ENCODE assay signal across 29 cellular contexts in genomic region chr4:17956245-17956644, GRCh38.
"Had no signal": no experiment of that assay in that cellular context is flagged by ENCODE, and none has a peak within 500 bp of the region (broad histone marks: within the 10 kb centered on the region; RNA-seq: fewer than 3 reads in every experiment).

No MANE protein-coding gene starts in this region.

- DNase-seq: stimulated activated CD4-positive, alpha-beta T cell treated with anti-CD3 and anti-CD28 coated beads, Interleukin-2, amount 100 ng/mL, for 48 hours; stimulated activated CD4-positive, alpha-beta T cell treated with anti-CD3 and anti-CD28 coated beads, Interleukin-4, amount 100 ng/mL, for 1 hour; stimulated activated CD4-positive, alpha-beta T cell treated with anti-CD3 and anti-CD28 coated beads, Interleukin-4, amount 100 ng/mL, for 24 hours; stimulated activated CD4-positive, alpha-beta T cell treated with anti-CD3 and anti-CD28 coated beads, Interleukin-4, amount 100 ng/mL, for 4 hours; stimulated activated CD8-positive, alpha-beta memory T cell treated with anti-CD3 and anti-CD28 coated beads, Interleukin-4, amount 100 ng/mL, for 48 hours; stimulated activated naive B cell treated with anti-CD40 and anti-IgM and Interleukin-4, amounts not matched to agents 10 μg/mL and 1 μg/mL and 100 μg/mL, for 72 hours; stimulated activated naive CD4-positive, alpha-beta T cell; stimulated activated naive CD4-positive, alpha-beta T cell treated with Interleukin-2 at 50 U/mL for 16 hours; stimulated activated naive CD8-positive, alpha-beta T cell treated with anti-CD3 and anti-CD28 coated beads, Interleukin-15, amount 100 ng/mL, for 72 hours; stimulated activated naive CD8-positive, alpha-beta T cell treated with anti-CD3 and anti-CD28 coated beads, Interleukin-15, Interleukin-2, amounts not matched to agents 100 U/mL and 50 U/mL, for 24 hours; stomach; substantia nigra; testis; thyroid gland; tibial artery; transverse colon; trophoblast cell; upper lobe of left lung; upper lobe of right lung; uterus had no signal

- FAIRE-seq: urothelium cell line had no signal

- H3K27ac Mint-ChIP-seq: stimulated activated memory B cell treated with anti-CD40 and anti-IgM and Interleukin-4, amounts not matched to agents 10 μg/mL and 1 μg/mL and 100 μg/mL, for 72 hours; stimulated activated naive B cell treated with anti-CD40 and anti-IgM and Interleukin-4, amounts not matched to agents 10 μg/mL and 1 μg/mL and 100 μg/mL, for 72 hours; stimulated activated naive CD8-positive, alpha-beta T cell treated with anti-CD3 and anti-CD28 coated beads, Interleukin-15, amount 100 ng/mL, for 72 hours; stimulated activated naive CD8-positive, alpha-beta T cell treated with anti-CD3 and anti-CD28 coated beads, Interleukin-15, Interleukin-2, amounts not matched to agents 100 ng/mL and 50 ng/mL, for 24 hours; type B pancreatic cell had no signal

- ATAC-seq: stimulated activated effector memory CD8-positive, alpha-beta T cell treated with anti-CD3 and anti-CD28 coated beads, Interleukin-12 subunit alpha, Interleukin-12 subunit beta, amount 100 ng/mL, for 72 hours; stimulated activated memory B cell treated with anti-CD40 and anti-IgM and Interleukin-4, amounts not matched to agents 10 μg/mL and 1 μg/mL and 100 μg/mL, for 72 hours; stimulated activated naive B cell treated with anti-CD40 and anti-IgM and Interleukin-4, amounts not matched to agents 10 μg/mL and 1 μg/mL and 100 μg/mL, for 72 hours; stimulated activated naive CD8-positive, alpha-beta T cell treated with anti-CD3 and anti-CD28 coated beads, Interleukin-15, amount 100 ng/mL, for 72 hours; stimulated activated naive CD8-positive, alpha-beta T cell treated with anti-CD3 and anti-CD28 coated beads, Interleukin-15, Interleukin-2, amounts not matched to agents 100 U/mL and 50 U/mL, for 24 hours; upper lobe of right lung had no signal

- H3K4me1 Mint-ChIP-seq: stimulated activated memory B cell treated with anti-CD40 and anti-IgM and Interleukin-4, amounts not matched to agents 10 μg/mL and 1 μg/mL and 100 μg/mL, for 72 hours had no signal

- H3K9me3 Mint-ChIP-seq: stimulated activated effector memory CD8-positive, alpha-beta T cell treated with anti-CD3 and anti-CD28 coated beads, Interleukin-12 subunit alpha, Interleukin-12 subunit beta, amount 100 ng/mL, for 72 hours; stimulated activated naive B cell treated with anti-CD40 and anti-IgM and Interleukin-4, amounts not matched to agents 10 μg/mL and 1 μg/mL and 100 μg/mL, for 72 hours had no signal

- H3K4me3 Mint-ChIP-seq: stimulated activated effector memory CD8-positive, alpha-beta T cell treated with anti-CD3 and anti-CD28 coated beads, Interleukin-12 subunit alpha, Interleukin-12 subunit beta, amount 100 ng/mL, for 72 hours; stimulated activated memory B cell treated with anti-CD40 and anti-IgM and Interleukin-4, amounts not matched to agents 10 μg/mL and 1 μg/mL and 100 μg/mL, for 72 hours; stimulated activated naive B cell treated with anti-CD40 and anti-IgM and Interleukin-4, amounts not matched to agents 10 μg/mL and 1 μg/mL and 100 μg/mL, for 72 hours; stimulated activated naive CD8-positive, alpha-beta T cell treated with anti-CD3 and anti-CD28 coated beads, Interleukin-15, amount 100 ng/mL, for 72 hours; stimulated activated naive CD8-positive, alpha-beta T cell treated with anti-CD3 and anti-CD28 coated beads, Interleukin-15, Interleukin-2, amounts not matched to agents 100 ng/mL and 50 ng/mL, for 24 hours; type B pancreatic cell had no signal

- H3K36me3 ChIP-seq: thoracic aorta, upper lobe of right lung, uterus had no signal

- H3K27ac ChIP-seq: stomach, suprapubic skin, testis, thoracic aorta, thyroid gland, tibial artery, tibial nerve, transverse colon, upper lobe of left lung, upper lobe of right lung, uterus, vagina had no signal

- H3K9me3 ChIP-seq: stomach, suprapubic skin, testis, thoracic aorta, thyroid gland, tibial artery, transverse colon, upper lobe of left lung, upper lobe of right lung, uterus, vagina had no signal

- H3K4me3 ChIP-seq: stomach, suprapubic skin, testis, thoracic aorta, thyroid gland, tibial artery, tibial nerve, transverse colon, upper lobe of left lung, upper lobe of right lung, uterus, vagina had no signal

- H3K4me1 ChIP-seq: stomach, suprapubic skin, testis, thyroid gland, tibial artery, tibial nerve, transverse colon, upper lobe of left lung, upper lobe of right lung, uterus, vagina had no signal

- H3K27me3 ChIP-seq: stomach, suprapubic skin, testis, thyroid gland, tibial artery, tibial nerve, transverse colon, upper lobe of left lung, upper lobe of right lung, uterus, vagina had no signal

- H3K27me3 Mint-ChIP-seq: stimulated activated memory B cell treated with anti-CD40 and anti-IgM and Interleukin-4, amounts not matched to agents 10 μg/mL and 1 μg/mL and 100 μg/mL, for 72 hours; stimulated activated naive B cell treated with anti-CD40 and anti-IgM and Interleukin-4, amounts not matched to agents 10 μg/mL and 1 μg/mL and 100 μg/mL, for 72 hours; stimulated activated naive CD8-positive, alpha-beta T cell treated with anti-CD3 and anti-CD28 coated beads, Interleukin-15, amount 100 ng/mL, for 72 hours; stimulated activated naive CD8-positive, alpha-beta T cell treated with anti-CD3 and anti-CD28 coated beads, Interleukin-15, Interleukin-2, amounts not matched to agents 100 ng/mL and 50 ng/mL, for 24 hours; type B pancreatic cell had no signal
